In genomic region chrX:153421856-153422255, GRCh38 we compare ENCODE assay signal across 9 cellular contexts. TPM values are rescaled to one million over a fixed set of nuclear protein-coding genes. Genes with fewer than 3 reads are reported as not detected.
"Had no signal": no experiment of that assay in that cellular context is flagged by ENCODE, and none has a peak within 500 bp of the region (broad histone marks: within the 10 kb centered on the region; RNA-seq: fewer than 3 reads in every experiment).

No MANE protein-coding gene starts in this region.

- ATAC-seq: HepG2, K562 had no signal

- H3K27ac ChIP-seq: HL-60 had no signal

- DNase-seq: IMR-90, KBM-7, KG1 had no signal

- H3K4me3 ChIP-seq: K562 had no signal

- FAIRE-seq: HepG2, HTR-8/SVneo, K562 had no signal

RNA-seq across cellular contexts. Expression of gene ZFP92, which starts 10.6 kb away (rescaled TPM):
- total RNA-seq: HT-29 had no signal
- polyA plus RNA-seq: HepG2 had no signal

RNA-seq across cellular contexts. Expression of gene PNMA6E, which starts 20.7 kb away (rescaled TPM):
- total RNA-seq: HepG2, HT-29, IMR-90, K562 had no signal
- polyA plus RNA-seq: HepG2, IgD-negative memory B cell, IMR-90 had no signal
